Comparison of ENCODE assay signal across 1 cellular context in genomic region chr6:52300489-52300931, GRCh38.
A peak's percentile ranks its signal among the peaks of the same experiment; 100 is the strongest.
TF ChIP-seq lines count a peak whose summit lies in the region.

No MANE protein-coding gene starts in this region.

TF ChIP-seq in K562, 482 proteins besides CTCF, POLR2A, EP300 and RAD21:
- TF ChIP-seq, protein P1, sequence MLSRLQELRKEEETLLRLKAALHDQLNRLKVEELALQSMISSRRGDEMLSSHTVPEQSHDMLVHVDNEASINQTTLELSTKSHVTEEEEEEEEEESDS (CRISPR knock-in tag; IDR thresholded peaks at IDR 0.05): no peak
- no peak for TF ChIP-seq KDM2B (CRISPR knock-in tag; IDR thresholded peaks at IDR 0.05)
- TF ChIP-seq HDGF (IDR thresholded peaks at IDR 0.05): no peak
- TF ChIP-seq POLR3G (IDR thresholded peaks at IDR 0.05; ENCODE audit: extremely low read depth, insufficient read length, insufficient replicate concordance): no peak
- peak; percentile 81 for TF ChIP-seq MAFK (IDR thresholded peaks at IDR 0.05; ENCODE audit: low read length)
- TF ChIP-seq ZNF316 (IDR thresholded peaks at IDR 0.05): peak; percentile 95
- TF ChIP-seq ZNF592 (IDR thresholded peaks at IDR 0.05): 0 out of 2 replicates have a peak, but pooled peaks have one; percentile 16
- TF ChIP-seq SETDB1 (IDR thresholded peaks at IDR 0.05; ENCODE audit: low read length): no peak
- TF ChIP-seq GATA2 (CRISPR knock-in tag; IDR thresholded peaks at IDR 0.05): no peak
- TF ChIP-seq MAZ (CRISPR knock-in tag; conservative IDR thresholded peaks at IDR 0.05 in 1 of 2, IDR thresholded peaks at IDR 0.05 in 1 of 2): no peak
- TF ChIP-seq ZZZ3 (IDR thresholded peaks at IDR 0.05): no peak
- TF ChIP-seq BACH1 (tag; IDR thresholded peaks at IDR 0.05): no peak
- no peak for TF ChIP-seq SP2 (IDR thresholded peaks at IDR 0.05; ENCODE audit: extremely low read depth, low read depth, low read length, poor library complexity, severe bottlenecking)
- TF ChIP-seq C11orf30 (IDR thresholded peaks at IDR 0.05; ENCODE audit: low read depth): peak; percentile 88
- no peak for TF ChIP-seq RFX5 (IDR thresholded peaks at IDR 0.05; ENCODE audit: low read depth, low read length)
- TF ChIP-seq MAFG (tag; conservative IDR thresholded peaks at IDR 0.05): peak; percentile 77
- no peak for TF ChIP-seq ZNF695 (CRISPR knock-in tag; IDR thresholded peaks at IDR 0.05)
- no peak for TF ChIP-seq NFRKB (IDR thresholded peaks at IDR 0.05; ENCODE audit: low read depth)
- TF ChIP-seq ZC3H11A (IDR thresholded peaks at IDR 0.05; ENCODE audit: low read depth, low read length): no peak
- no peak for TF ChIP-seq RBM34 (IDR thresholded peaks at IDR 0.05; ENCODE audit: borderline replicate concordance, insufficient read depth, low read length)
- TF ChIP-seq E2F6 (IDR thresholded peaks at IDR 0.05; ENCODE audit: borderline replicate concordance in 1 of 2, extremely low read depth in 1 of 2, insufficient read depth in 1 of 2, insufficient read length in 1 of 2, low read depth in 1 of 2, low read length in 1 of 2, poor library complexity in 1 of 2, severe bottlenecking in 1 of 2): no peak
- TF ChIP-seq XRCC5 (IDR thresholded peaks at IDR 0.05; ENCODE audit: low read depth, low read length): no peak
- TF ChIP-seq, protein P2, sequence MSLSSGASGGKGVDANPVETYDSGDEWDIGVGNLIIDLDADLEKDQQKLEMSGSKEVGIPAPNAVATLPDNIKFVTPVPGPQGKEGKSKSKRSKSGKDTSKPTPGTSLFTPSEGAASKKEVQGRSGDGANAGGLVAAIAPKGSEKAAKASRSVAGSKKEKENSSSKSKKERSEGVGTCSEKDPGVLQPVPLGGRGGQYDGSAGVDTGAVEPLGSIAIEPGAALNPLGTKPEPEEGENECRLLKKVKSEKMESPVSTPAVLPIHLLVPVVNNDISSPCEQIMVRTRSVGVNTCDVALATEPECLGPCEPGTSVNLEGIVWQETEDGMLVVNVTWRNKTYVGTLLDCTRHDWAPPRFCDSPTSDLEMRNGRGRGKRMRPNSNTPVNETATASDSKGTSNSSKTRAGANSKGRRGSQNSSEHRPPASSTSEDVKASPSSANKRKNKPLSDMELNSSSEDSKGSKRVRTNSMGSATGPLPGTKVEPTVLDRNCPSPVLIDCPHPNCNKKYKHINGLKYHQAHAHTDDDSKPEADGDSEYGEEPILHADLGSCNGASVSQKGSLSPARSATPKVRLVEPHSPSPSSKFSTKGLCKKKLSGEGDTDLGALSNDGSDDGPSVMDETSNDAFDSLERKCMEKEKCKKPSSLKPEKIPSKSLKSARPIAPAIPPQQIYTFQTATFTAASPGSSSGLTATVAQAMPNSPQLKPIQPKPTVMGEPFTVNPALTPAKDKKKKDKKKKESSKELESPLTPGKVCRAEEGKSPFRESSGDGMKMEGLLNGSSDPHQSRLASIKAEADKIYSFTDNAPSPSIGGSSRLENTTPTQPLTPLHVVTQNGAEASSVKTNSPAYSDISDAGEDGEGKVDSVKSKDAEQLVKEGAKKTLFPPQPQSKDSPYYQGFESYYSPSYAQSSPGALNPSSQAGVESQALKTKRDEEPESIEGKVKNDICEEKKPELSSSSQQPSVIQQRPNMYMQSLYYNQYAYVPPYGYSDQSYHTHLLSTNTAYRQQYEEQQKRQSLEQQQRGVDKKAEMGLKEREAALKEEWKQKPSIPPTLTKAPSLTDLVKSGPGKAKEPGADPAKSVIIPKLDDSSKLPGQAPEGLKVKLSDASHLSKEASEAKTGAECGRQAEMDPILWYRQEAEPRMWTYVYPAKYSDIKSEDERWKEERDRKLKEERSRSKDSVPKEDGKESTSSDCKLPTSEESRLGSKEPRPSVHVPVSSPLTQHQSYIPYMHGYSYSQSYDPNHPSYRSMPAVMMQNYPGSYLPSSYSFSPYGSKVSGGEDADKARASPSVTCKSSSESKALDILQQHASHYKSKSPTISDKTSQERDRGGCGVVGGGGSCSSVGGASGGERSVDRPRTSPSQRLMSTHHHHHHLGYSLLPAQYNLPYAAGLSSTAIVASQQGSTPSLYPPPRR (CRISPR knock-in tag; IDR thresholded peaks at IDR 0.05; ENCODE audit: borderline replicate concordance): no peak
- no peak for TF ChIP-seq EWSR1 (IDR thresholded peaks at IDR 0.05; ENCODE audit: borderline replicate concordance, low read depth, partially characterized antibody)
- peak; percentile 90 for TF ChIP-seq MAFF (IDR thresholded peaks at IDR 0.05; ENCODE audit: low read length)
- TF ChIP-seq ZNF140 (CRISPR knock-in tag; IDR thresholded peaks at IDR 0.05): no peak
- no peak for TF ChIP-seq ILK (tag; IDR thresholded peaks at IDR 0.05; ENCODE audit: borderline replicate concordance, low read depth)
- TF ChIP-seq RBM17 (IDR thresholded peaks at IDR 0.05; ENCODE audit: borderline replicate concordance, low read depth, low read length): no peak
- no peak for TF ChIP-seq NEUROD1 (IDR thresholded peaks at IDR 0.05; ENCODE audit: borderline replicate concordance, low read depth, low read length, partially characterized antibody)
- no peak for TF ChIP-seq JUN (IDR thresholded peaks at IDR 0.05; ENCODE audit: borderline replicate concordance, low read depth, low read length)
- no peak for TF ChIP-seq JUN (CRISPR knock-in tag; IDR thresholded peaks at IDR 0.05; ENCODE audit: borderline replicate concordance)
- TF ChIP-seq RAD51 (IDR thresholded peaks at IDR 0.05; ENCODE audit: borderline replicate concordance, low read depth): no peak
- no peak for TF ChIP-seq ARHGAP35 (IDR thresholded peaks at IDR 0.05; ENCODE audit: partially characterized antibody)
- TF ChIP-seq SMARCE1 (IDR thresholded peaks at IDR 0.05): no peak
